ENCODE assay signal across 8 cellular contexts in genomic region chr5:82793808-82794419, GRCh38.
DNase-seq lines count a peak whose midpoint lies in the region; ATAC-seq lines count a peak whose summit lies in the region.

No MANE protein-coding gene starts in this region.

- peaks cover 4% of the 10 kb centered on the region for H3K27me3 Mint-ChIP-seq in activated T-cell treated with anti-CD3 and anti-CD28 coated beads, Interleukin-2, amount 50 U/mL, for 24 hours

- DNase-seq in activated T-cell treated with anti-CD3 and anti-CD28 coated beads for 1 hour (ENCODE audit: low read depth) (peak; percentile 18), RPMI7951 (ENCODE audit: low read depth) (peak; percentile 34), myocyte (ENCODE audit: low read depth) (peak; percentile 44), amniotic stem cell (lab: John Stamatoyannopoulos, UW) (no peak)
- DNase-seq in activated T-cell treated with anti-CD3 and anti-CD28 coated beads, Interleukin-2, amount 50 U/mL, for 24 hours: no peak
- peak; percentile 18 for DNase-seq in central memory CD4-positive, alpha-beta T cell

- no peak overlapping the region for H3K27ac Mint-ChIP-seq in activated T-cell treated with anti-CD3 and anti-CD28 coated beads, Interleukin-2, amount 50 U/mL, for 24 hours

- no peaks in the 10 kb centered on the region for H3K9me3 Mint-ChIP-seq in activated T-cell treated with anti-CD3 and anti-CD28 coated beads, Interleukin-2, amount 50 U/mL, for 24 hours

- H3K36me3 Mint-ChIP-seq in activated T-cell treated with anti-CD3 and anti-CD28 coated beads, Interleukin-2, amount 50 U/mL, for 24 hours (ENCODE audit: low read depth): no peaks in the 10 kb centered on the region

- ATAC-seq in HG03342 (IDR thresholded peaks at IDR 0.05; ENCODE audit: unreplicated experiment): no peak
- ATAC-seq in HG02938 (IDR thresholded peaks at IDR 0.05; ENCODE audit: unreplicated experiment): no peak

- H3K4me3 Mint-ChIP-seq in activated T-cell treated with anti-CD3 and anti-CD28 coated beads, Interleukin-2, amount 50 U/mL, for 24 hours: no peak overlapping the region

- H3K4me1 Mint-ChIP-seq in activated T-cell treated with anti-CD3 and anti-CD28 coated beads, Interleukin-2, amount 50 U/mL, for 24 hours (ENCODE audit: low read depth): no peaks in the 10 kb centered on the region

Comparison
In these comparisons a context has a peak if more than half of its experiments do, and no peak if none do; other contexts are left out.
1. DNase-seq: peak in activated T-cell treated with anti-CD3 and anti-CD28 coated beads for 1 hour (single experiment), RPMI7951 (single experiment), central memory CD4-positive, alpha-beta T cell (single experiment) and myocyte (single experiment); none in activated T-cell treated with anti-CD3 and anti-CD28 coated beads, Interleukin-2, amount 50 U/mL, for 24 hours (single experiment) and amniotic stem cell (single experiment).